ENCODE assay signal across 1 cellular context in genomic region chr1:201955009-201955749, GRCh38.
TF ChIP-seq lines count a peak whose summit lies in the region.

Gene TIMM17A (plus strand): TSS chr1:201955503. CDS start chr1:201955527, 24 bp downstream.

TF ChIP-seq in HepG2, 621 proteins besides CTCF, POLR2A, EP300 and RAD21 (continued from another document and continues in another):
- TF ChIP-seq ZFP91 (CRISPR knock-in tag; IDR thresholded peaks at IDR 0.05; ENCODE audit: borderline replicate concordance) (peak; percentile 81; the same call in 1 of the 2 replicates), HNRNPK (IDR thresholded peaks at IDR 0.05; ENCODE audit: low read depth, low read length, poor library complexity, severe bottlenecking) (peak; percentile 83), KLF16 (CRISPR knock-in tag; IDR thresholded peaks at IDR 0.05) (peak in 1 of 2 experiments; percentile 72; a peak in 2 of 4 replicates), CBX5 (CRISPR knock-in tag; IDR thresholded peaks at IDR 0.05; ENCODE audit: borderline replicate concordance) (no peak; the same call in 1 of the 2 replicates), ZNF879 (CRISPR knock-in tag; IDR thresholded peaks at IDR 0.05) (0 out of 2 replicates have a peak, but pooled peaks have one; percentile 75), RNF2 (conservative IDR thresholded peaks at IDR 0.05; ENCODE audit: low read depth) (0 out of 2 replicates have a peak, but pooled peaks have one; percentile 44), KAT7 (CRISPR knock-in tag; IDR thresholded peaks at IDR 0.05; ENCODE audit: borderline replicate concordance) (peak; percentile 77), ZNF121 (CRISPR knock-in tag; IDR thresholded peaks at IDR 0.05) (peak; percentile 52; the same call in 1 of the 2 replicates), ESRRA (CRISPR knock-in tag; IDR thresholded peaks at IDR 0.05; ENCODE audit: low read depth) (peak; percentile 74; the same call in 1 of the 2 replicates), ATF3 (CRISPR knock-in tag; IDR thresholded peaks at IDR 0.05) (no peak; the same call in 1 of the 2 replicates), TEF (CRISPR knock-in tag; IDR thresholded peaks at IDR 0.05) (no peak), KMT2B (CRISPR knock-in tag; IDR thresholded peaks at IDR 0.05) (peak; percentile 84), ZNF782 (CRISPR knock-in tag; IDR thresholded peaks at IDR 0.05; ENCODE audit: borderline replicate concordance) (no peak), SNAPC4 (CRISPR knock-in tag; IDR thresholded peaks at IDR 0.05) (peak; percentile 83), NFYB (CRISPR knock-in tag; IDR thresholded peaks at IDR 0.05) (peak; percentile 91), ZNF766 (CRISPR knock-in tag; IDR thresholded peaks at IDR 0.05; ENCODE audit: borderline replicate concordance) (peak; percentile 75; the same call in 1 of the 2 replicates), MATR3 (CRISPR knock-in tag; IDR thresholded peaks at IDR 0.05) (no peak), DBP (CRISPR knock-in tag; IDR thresholded peaks at IDR 0.05; ENCODE audit: not compliant biosample characterization) (no peak), ZNF691 (CRISPR knock-in tag; IDR thresholded peaks at IDR 0.05; ENCODE audit: borderline replicate concordance, low read depth) (peak; percentile 73; the same call in 1 of the 2 replicates), ARNT (IDR thresholded peaks at IDR 0.05) (no peak), NPAS2 (CRISPR knock-in tag; IDR thresholded peaks at IDR 0.05; ENCODE audit: borderline replicate concordance) (no peak), ZBTB25 (CRISPR knock-in tag; IDR thresholded peaks at IDR 0.05) (0 out of 2 replicates have a peak, but pooled peaks have one; percentile 24), BCL3 (CRISPR knock-in tag; IDR thresholded peaks at IDR 0.05) (peak; percentile 76), ZFX (CRISPR knock-in tag; IDR thresholded peaks at IDR 0.05; ENCODE audit: low read depth) (peak; percentile 76; the same call in 1 of the 2 replicates), U2AF2 (IDR thresholded peaks at IDR 0.05; ENCODE audit: low read depth, low read length) (0 out of 2 replicates have a peak, but pooled peaks have one; percentile 25), FOSL2 (CRISPR knock-in tag; IDR thresholded peaks at IDR 0.05) (peak; percentile 27; the same call in 1 of the 2 replicates), ZNF263 (CRISPR knock-in tag; IDR thresholded peaks at IDR 0.05) (peak; percentile 61; the same call in 1 of the 2 replicates), MEF2D (CRISPR knock-in tag; IDR thresholded peaks at IDR 0.05) (peak; percentile 78), ZNF574 (CRISPR knock-in tag; IDR thresholded peaks at IDR 0.05) (peak; percentile 79), KDM3A (CRISPR knock-in tag; IDR thresholded peaks at IDR 0.05; ENCODE audit: low read depth) (peak; percentile 63; the same call in 1 of the 2 replicates), IKZF5 (CRISPR knock-in tag; IDR thresholded peaks at IDR 0.05) (0 out of 2 replicates have a peak, but pooled peaks have one; percentile 34), IRF9 (CRISPR knock-in tag; IDR thresholded peaks at IDR 0.05; ENCODE audit: borderline replicate concordance) (peak; percentile 62; the same call in 1 of the 2 replicates), POLR2G (IDR thresholded peaks at IDR 0.05; ENCODE audit: low read depth, low read length) (peak; percentile 96), FOXC1 (CRISPR knock-in tag; IDR thresholded peaks at IDR 0.05; ENCODE audit: borderline replicate concordance) (peak; percentile 86; the same call in 1 of the 2 replicates), CREB3 (CRISPR knock-in tag; IDR thresholded peaks at IDR 0.05) (0 out of 2 replicates have a peak, but pooled peaks have one; percentile 55), ZNF746 (CRISPR knock-in tag; IDR thresholded peaks at IDR 0.05) (no peak), ZFY (CRISPR knock-in tag; IDR thresholded peaks at IDR 0.05) (peak; percentile 65), JDP2 (CRISPR knock-in tag; IDR thresholded peaks at IDR 0.05; ENCODE audit: borderline replicate concordance) (no peak), GATAD1 (CRISPR knock-in tag; IDR thresholded peaks at IDR 0.05) (peak; percentile 96)
